ENCODE assay signal across 8 cellular contexts in the genomic region with DNA sequence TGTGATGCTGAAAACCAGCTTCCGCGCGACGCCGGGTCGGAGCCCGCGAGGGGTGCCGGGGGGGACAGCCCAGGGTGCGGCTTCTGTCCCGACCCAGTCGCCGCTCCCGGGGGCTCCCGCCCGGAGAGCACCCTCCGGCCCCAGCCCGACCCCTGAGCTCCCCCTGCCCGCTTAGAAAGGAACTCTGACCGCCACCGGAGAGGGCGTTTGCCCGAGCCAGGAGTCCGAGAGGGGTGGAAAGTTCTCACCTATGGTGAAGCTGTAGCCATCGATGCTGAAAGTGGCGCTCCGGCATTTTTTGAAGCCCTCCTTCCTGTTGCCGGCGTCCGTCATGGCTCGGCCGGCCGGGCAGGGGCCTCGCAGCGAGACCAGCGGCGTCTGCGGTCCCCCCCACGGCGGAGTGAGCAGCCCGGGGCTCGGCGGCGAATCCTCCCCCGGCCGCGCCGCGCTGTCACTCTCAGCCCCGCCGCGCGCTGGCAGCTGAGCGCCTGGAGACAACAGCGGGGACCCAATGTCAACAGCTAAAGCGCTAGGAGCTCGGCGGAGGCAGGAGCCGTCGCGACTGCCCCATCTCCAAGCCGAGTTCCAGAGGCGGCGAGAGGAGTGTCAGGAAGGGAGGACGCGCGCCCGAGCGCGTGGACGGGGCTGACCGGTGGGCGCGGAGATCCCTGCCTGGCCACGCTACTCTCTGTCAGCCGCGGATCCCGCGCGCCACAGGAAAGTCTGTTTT.
DNase-seq lines count a peak whose midpoint lies in the region; ATAC-seq, FAIRE-seq and TF ChIP-seq lines count a peak whose summit lies in the region.
"Had no signal": no experiment of that assay in that cellular context is flagged by ENCODE, and none has a peak within 500 bp of the region (broad histone marks: within the 10 kb centered on the region; RNA-seq: fewer than 3 reads in every experiment).

No MANE protein-coding gene starts in this region.

- H3K27me3 Mint-ChIP-seq in astrocyte (ENCODE audit: low read depth, unreplicated experiment), result peaks cover 59% of the 10 kb centered on the region
- H3K27me3 Mint-ChIP-seq in stimulated activated memory B cell treated with anti-CD40 and anti-IgM and Interleukin-4, amounts not matched to agents 10 μg/mL and 1 μg/mL and 100 μg/mL, for 72 hours, result peaks cover 43% of the 10 kb centered on the region

- no peaks in the 10 kb centered on the region for H3K9me3 Mint-ChIP-seq in astrocyte (ENCODE audit: unreplicated experiment)
- H3K9me3 Mint-ChIP-seq in stimulated activated memory B cell treated with anti-CD40 and anti-IgM and Interleukin-4, amounts not matched to agents 10 μg/mL and 1 μg/mL and 100 μg/mL, for 72 hours, result no peaks in the 10 kb centered on the region

- no peaks in the 10 kb centered on the region for H3K9me3 ChIP-seq in HUES6 (ENCODE audit: control insufficient read depth, insufficient read depth, low read depth, low read length)
- no peaks in the 10 kb centered on the region for H3K9me3 ChIP-seq in astrocyte (ENCODE audit: insufficient read depth, low read depth, low read length)

- H3K79me2 ChIP-seq in astrocyte (ENCODE audit: insufficient read depth, low read length), result no peaks in the 10 kb centered on the region

- no peak for TF ChIP-seq CTCF in astrocyte (IDR thresholded peaks at IDR 0.05; ENCODE audit: insufficient read depth, low read depth, low read length)

- H3K4me2 ChIP-seq in astrocyte (ENCODE audit: low read length), result peak overlapping the region; percentile 90

- H3K36me3 ChIP-seq in HUES6 (ENCODE audit: control insufficient read depth, insufficient read depth, low read length), result no peaks in the 10 kb centered on the region
- H3K36me3 ChIP-seq in astrocyte (ENCODE audit: insufficient read depth, low read length), result no peaks in the 10 kb centered on the region

- H3K4me1 Mint-ChIP-seq in astrocyte (ENCODE audit: low read depth, unreplicated experiment), result no peaks in the 10 kb centered on the region
- H3K4me1 Mint-ChIP-seq in stimulated activated memory B cell treated with anti-CD40 and anti-IgM and Interleukin-4, amounts not matched to agents 10 μg/mL and 1 μg/mL and 100 μg/mL, for 72 hours, result peaks cover 6% of the 10 kb centered on the region

- H2AFZ ChIP-seq in astrocyte (ENCODE audit: low read depth, low read length), result peak overlapping the region; percentile 80

- ATAC-seq in stimulated activated memory B cell treated with anti-CD40 and anti-IgM and Interleukin-4, amounts not matched to agents 10 μg/mL and 1 μg/mL and 100 μg/mL, for 72 hours, result peak; percentile 8
- no peak for ATAC-seq in GM18520 (IDR thresholded peaks at IDR 0.05; ENCODE audit: unreplicated experiment)
- no peak for ATAC-seq in GM21717 (IDR thresholded peaks at IDR 0.05; ENCODE audit: unreplicated experiment)
- ATAC-seq: HCT116 had no signal

- H3K27me3 ChIP-seq in HUES6 (ENCODE audit: control insufficient read depth, insufficient read depth, low read length), result peaks cover 50% of the 10 kb centered on the region
- peaks cover 33% of the 10 kb centered on the region for H3K27me3 ChIP-seq in astrocyte (ENCODE audit: insufficient read depth, low read length)

- H3K36me3 Mint-ChIP-seq in astrocyte (ENCODE audit: low read depth, unreplicated experiment), result no peaks in the 10 kb centered on the region
- no peaks in the 10 kb centered on the region for H3K36me3 Mint-ChIP-seq in stimulated activated memory B cell treated with anti-CD40 and anti-IgM and Interleukin-4, amounts not matched to agents 10 μg/mL and 1 μg/mL and 100 μg/mL, for 72 hours

- no peak overlapping the region for H3K27ac Mint-ChIP-seq in astrocyte (ENCODE audit: unreplicated experiment)
- H3K27ac Mint-ChIP-seq in stimulated activated memory B cell treated with anti-CD40 and anti-IgM and Interleukin-4, amounts not matched to agents 10 μg/mL and 1 μg/mL and 100 μg/mL, for 72 hours, result no peak overlapping the region

- peak overlapping the region; percentile 86 for H3K4me3 Mint-ChIP-seq in astrocyte (ENCODE audit: unreplicated experiment)
- peak overlapping the region; percentile 15 for H3K4me3 Mint-ChIP-seq in stimulated activated memory B cell treated with anti-CD40 and anti-IgM and Interleukin-4, amounts not matched to agents 10 μg/mL and 1 μg/mL and 100 μg/mL, for 72 hours

- no peaks in the 10 kb centered on the region for H4K20me1 ChIP-seq in astrocyte (ENCODE audit: insufficient read depth, low read length)

- DNase-seq in astrocyte (ENCODE audit: low read depth) (no peak), iPS-NIHi11 (ENCODE audit: low spot score) (peak; percentile 44), dermis blood vessel endothelial cell (no peak)

- H3K4me1 ChIP-seq in HUES6 (ENCODE audit: control insufficient read depth, insufficient read depth, low read length), result peaks cover 18% of the 10 kb centered on the region
- H3K4me1 ChIP-seq in astrocyte (ENCODE audit: insufficient read depth, low read length), result peaks cover 4% of the 10 kb centered on the region

- FAIRE-seq in astrocyte (lab: Jason Lieb, UNC), result no peak

- H3K4me3 ChIP-seq in HUES6 (ENCODE audit: low read depth, low read length), result peak overlapping the region; percentile 78
- H3K4me3 ChIP-seq in astrocyte (ENCODE audit: insufficient read depth, low read depth, low read length), result peak overlapping the region; percentile 64

- H3K9ac ChIP-seq in HUES6 (ENCODE audit: low read length) (peak overlapping the region; percentile 2), astrocyte (ENCODE audit: low read length) (no peak overlapping the region)

- H3K27ac ChIP-seq in HUES6 (ENCODE audit: low read depth, low read length), result no peak overlapping the region
- no peak overlapping the region for H3K27ac ChIP-seq in astrocyte (ENCODE audit: low read depth, low read length)
